Comparison of ENCODE assay signal across 12 cellular contexts in genomic region chr11:128957204-128957482, GRCh38. TPM values are rescaled to one million over a fixed set of nuclear protein-coding genes. Genes with fewer than 3 reads are reported as not detected.
"Had no signal": no experiment of that assay in that cellular context is flagged by ENCODE, and none has a peak within 500 bp of the region (broad histone marks: within the 10 kb centered on the region; RNA-seq: fewer than 3 reads in every experiment).

No MANE protein-coding gene starts in this region.

- H3K27ac ChIP-seq: adrenal gland, breast epithelium, PC-9 had no signal

- H3K4me3 ChIP-seq: adrenal gland, breast epithelium, PC-9 had no signal

- H3K36me3 ChIP-seq: adrenal gland, breast epithelium had no signal

- H2AFZ ChIP-seq: PC-9 had no signal

- DNase-seq: activated CD4-positive, alpha-beta T cell treated with anti-CD3 and anti-CD28 coated beads for 4 hours; activated CD8-positive, alpha-beta memory T cell treated with anti-CD3 and anti-CD28 coated beads, Interleukin-2, amount 50 U/mL, for 4 hours; activated naive CD4-positive, alpha-beta T cell treated with anti-CD3 and anti-CD28 coated beads, Interleukin-2, amount 50 U/mL, for 16 hours; activated naive CD8-positive, alpha-beta T cell treated with anti-CD3 and anti-CD28 coated beads, Interleukin-2, amount 10 ng/mL, durations not matched to agents 7 days and 5 days; SIG-M5 had no signal

- H3K9me3 ChIP-seq: adrenal gland, breast epithelium had no signal

- ATAC-seq: activated CD4-positive, CD25-positive, alpha-beta regulatory T cell treated with anti-CD3 and anti-CD28 coated beads, Interleukin-2, amount 50 U/mL, for 24 hours had no signal

- H3K4me2 ChIP-seq: PC-9 had no signal

- H3K4me1 ChIP-seq: adrenal gland, breast epithelium had no signal

- H3K27me3 ChIP-seq: adrenal gland, breast epithelium had no signal

RNA-seq across cellular contexts. Expression of gene TP53AIP1, which starts 14.5 kb away (rescaled TPM):
- total RNA-seq: activated CD8-positive, alpha-beta T cell treated with anti-CD3 and anti-CD28 coated beads for 36 hours; activated naive CD8-positive, alpha-beta T cell treated with anti-CD3 and anti-CD28 coated beads, Interleukin-2, amount 10 ng/mL, durations not matched to agents 7 days and 5 days; PC-9; RPMI7951; T-helper 1 cell treated with Interleukin-12 subunit alpha and Interleukin-12 subunit beta and Interleukin-4 antibody, amounts not matched to agents 30 ng/mL and 1 ng/mL, for 36 hours had no signal
